27 cellular contexts compared by ENCODE assay signal in the genomic region with DNA sequence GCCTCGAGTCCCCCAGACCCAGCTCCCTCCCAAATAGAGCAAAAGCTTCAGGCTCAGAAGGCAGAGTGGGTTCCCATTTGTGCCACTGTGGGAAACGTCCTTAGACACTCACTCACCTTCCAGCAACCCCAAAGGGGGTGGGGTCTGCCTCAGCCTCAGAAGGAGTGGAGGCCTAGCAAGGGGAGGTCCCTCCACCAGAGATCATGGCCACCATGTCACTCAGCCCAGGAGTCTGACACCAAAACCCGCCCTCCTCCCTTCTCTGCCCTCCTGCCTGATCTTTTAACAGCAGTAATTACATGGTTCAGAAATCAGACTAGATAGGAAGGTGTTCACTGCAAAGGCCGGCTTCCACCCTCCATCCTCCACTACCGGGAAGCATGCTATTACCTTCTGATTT.
"Had no signal": no experiment of that assay in that cellular context is flagged by ENCODE, and none has a peak within 500 bp of the region (broad histone marks: within the 10 kb centered on the region; RNA-seq: fewer than 3 reads in every experiment).

No MANE protein-coding gene starts in this region.

- DNase-seq: effector CD8-positive, alpha-beta T cell; endodermal cell; foreskin keratinocyte; heart left ventricle; kidney; left lung; mesenchymal stem cell; mucosa of descending colon; naive B cell; right lobe of liver; small intestine; stimulated activated CD4-positive, alpha-beta T cell treated with anti-CD3 and anti-CD28 coated beads, Interleukin-12 subunit alpha, Interleukin-12 subunit beta, amount 100 ng/mL, for 4 hours; stimulated activated CD4-positive, alpha-beta T cell treated with anti-CD3 and anti-CD28 coated beads, Interleukin-1b, Interleukin-23, amount 100 ng/mL, for 48 hours; stimulated activated CD4-positive, alpha-beta T cell treated with anti-CD3 and anti-CD28 coated beads, Interleukin-4, amount 100 ng/mL, for 1 hour; stimulated activated CD8-positive, alpha-beta memory T cell treated with anti-CD3 and anti-CD28 coated beads, Interleukin-4, amount 100 ng/mL, for 48 hours; stimulated activated naive CD4-positive, alpha-beta T cell; stimulated activated naive CD8-positive, alpha-beta T cell treated with anti-CD3 and anti-CD28 coated beads, Interleukin-15, amount 100 ng/mL, for 72 hours; transverse colon had no signal

- H3K9ac ChIP-seq: neural progenitor cell, parathyroid adenoma had no signal

- ATAC-seq: foreskin keratinocyte; gastroesophageal sphincter; heart left ventricle; left lung; mucosa of descending colon; natural killer cell treated with Interleukin-12 subunit alpha and Interleukin-12 subunit beta and Interleukin-15 and Interleukin-18, amount 100 ng/mL, for 72 hours; right lobe of liver; stimulated activated naive CD8-positive, alpha-beta T cell treated with anti-CD3 and anti-CD28 coated beads, Interleukin-15, amount 100 ng/mL, for 72 hours had no signal

- H3K4me2 ChIP-seq: hepatocyte, neural progenitor cell had no signal

- H3K36me3 ChIP-seq: esophagus muscularis mucosa, gastroesophageal sphincter, heart left ventricle, left lung, neural progenitor cell, right lobe of liver, suprapubic skin, transverse colon, vagina had no signal

- H3K4me1 ChIP-seq: foreskin keratinocyte, gastroesophageal sphincter, heart left ventricle, left lung, parathyroid adenoma, right lobe of liver, suprapubic skin, transverse colon, vagina had no signal

- H3K27me3 ChIP-seq: right lobe of liver, vagina had no signal

- H3K79me2 ChIP-seq: hepatocyte, parathyroid adenoma had no signal

- H2AFZ ChIP-seq: hepatocyte, neural progenitor cell, parathyroid adenoma had no signal

- H3K27ac ChIP-seq: epithelial cell of prostate, esophagus muscularis mucosa, foreskin keratinocyte, gastroesophageal sphincter, heart left ventricle, hepatocyte, left lung, neural progenitor cell, parathyroid adenoma, right lobe of liver, suprapubic skin, transverse colon, vagina had no signal

- H3K4me3 ChIP-seq: esophagus muscularis mucosa, gastroesophageal sphincter, heart left ventricle, hepatocyte, left lung, mucosa of descending colon, neural progenitor cell, right lobe of liver, suprapubic skin, transverse colon, vagina had no signal

- H3K9me3 ChIP-seq: esophagus muscularis mucosa, gastroesophageal sphincter, heart left ventricle, left lung, mucosa of descending colon, right lobe of liver, suprapubic skin, transverse colon, vagina had no signal
